In genomic region chr13:66577358-66577757, GRCh38 we compare ENCODE assay signal across 20 cellular contexts.
DNase-seq lines count a peak whose midpoint lies in the region; ATAC-seq, FAIRE-seq and TF ChIP-seq lines count a peak whose summit lies in the region.
"Had no signal": no experiment of that assay in that cellular context is flagged by ENCODE, and none has a peak within 500 bp of the region (broad histone marks: within the 10 kb centered on the region; RNA-seq: fewer than 3 reads in every experiment).

No MANE protein-coding gene starts in this region.

- H3K4me1 ChIP-seq in OCI-LY7 (ENCODE audit: insufficient read depth, low read length, poor library complexity, severe bottlenecking) (no peaks in the 10 kb centered on the region), pancreas (no peaks in the 10 kb centered on the region), lower lobe of right lung (no peaks in the 10 kb centered on the region)
- H3K4me1 ChIP-seq: A549, BLaER1 had no signal

- ATAC-seq in GM18861 (IDR thresholded peaks at IDR 0.05; ENCODE audit: unreplicated experiment), result peak; percentile 48
- ATAC-seq in HG02610 (IDR thresholded peaks at IDR 0.05; ENCODE audit: unreplicated experiment), result peak; percentile 56
- peak; percentile 61 for ATAC-seq in HG03175 (IDR thresholded peaks at IDR 0.05; ENCODE audit: unreplicated experiment)
- ATAC-seq in pancreas, result no peak
- no peak for ATAC-seq in lower lobe of right lung
- ATAC-seq: A549, HepG2 had no signal

- DNase-seq in OCI-LY7 (ENCODE audit: low spot score) (no peak), pancreas (no peak), AG08395 (ENCODE audit: low spot score) (no peak), NCI-H526 (lab: John Stamatoyannopoulos, UW) (no peak), lower lobe of right lung (no peak)
- DNase-seq: CD4-positive, alpha-beta memory T cell; DMS153; DMS79 treated with DMSO at 0.1 percent for 48 hours; GF-D8; H9; KBM-7 had no signal

- CTCF ChIA-PET in OCI-LY7 (lab: Charles Lee; ENCODE audit: unreplicated experiment), result no interaction called here

- H3K27me3 ChIP-seq in pancreas, result no peaks in the 10 kb centered on the region
- H3K27me3 ChIP-seq in lower lobe of right lung (ENCODE audit: low read depth), result no peaks in the 10 kb centered on the region
- H3K27me3 ChIP-seq: BLaER1 had no signal

- no peaks in the 10 kb centered on the region; the same call in 1 of the 2 replicates for H3K9me2 ChIP-seq in OCI-LY7 (ENCODE audit: insufficient read depth, low read length)

- no peaks in the 10 kb centered on the region for H4K20me1 ChIP-seq in OCI-LY7 (ENCODE audit: insufficient read depth, low read length)
- H4K20me1 ChIP-seq: BLaER1 had no signal

- intact Hi-C loops in OCI-LY7 (cut with micrococcal nuclease; ENCODE audit: unreplicated experiment), result no loop called here
- intact Hi-C loops in pancreas (cut with DNase I), result no loop called here
- intact Hi-C loops in lower lobe of right lung (cut with DNase I), result no loop called here

- BruUV-seq in OCI-LY7 (replicated peaks; lab: Mats Ljungman, UMichigan), result no TSS peak

- H3K4me2 ChIP-seq in OCI-LY7 (ENCODE audit: low read length), result no peak overlapping the region
- H3K4me2 ChIP-seq: A549, BLaER1 had no signal

- no peaks in the 10 kb centered on the region for H3K36me3 ChIP-seq in OCI-LY7 (ENCODE audit: insufficient read depth, low read length)
- no peaks in the 10 kb centered on the region for H3K36me3 ChIP-seq in pancreas
- H3K36me3 ChIP-seq in lower lobe of right lung, result no peaks in the 10 kb centered on the region
- H3K36me3 ChIP-seq: BLaER1 had no signal

- no peaks in the 10 kb centered on the region for H3K79me2 ChIP-seq in OCI-LY7 (ENCODE audit: insufficient read depth, low read depth, low read length)

- 68 to 73% methylated on average over 2 of the region's 2 CpGs for WGBS in pancreas, 2 donors

- no peak for FAIRE-seq in pancreas (lab: Jason Lieb, UNC)
- FAIRE-seq: A549, H1, HepG2, HTR-8/SVneo had no signal

- 0 out of 2 replicates have a peak overlapping the region, but pooled peaks have one; percentile 33 for H2AFZ ChIP-seq in OCI-LY7 (ENCODE audit: low read length)

- no peak overlapping the region for H3K27ac ChIP-seq in OCI-LY7 (ENCODE audit: low read depth, low read length, poor library complexity, severe bottlenecking)
- H3K27ac ChIP-seq in pancreas, result no peak overlapping the region
- no peak overlapping the region for H3K27ac ChIP-seq in lower lobe of right lung
- H3K27ac ChIP-seq: 22Rv1, A549, BLaER1 had no signal

- TF ChIP-seq CTCF in OCI-LY7 (conservative IDR thresholded peaks at IDR 0.05; ENCODE audit: low read length) (no peak), pancreas (IDR thresholded peaks at IDR 0.05) (no peak), lower lobe of right lung (IDR thresholded peaks at IDR 0.05) (no peak)

- H3K4me3 ChIP-seq in OCI-LY7 (ENCODE audit: low read depth, low read length, poor library complexity, severe bottlenecking), result no peak overlapping the region
- no peak overlapping the region for H3K4me3 ChIP-seq in pancreas
- no peak overlapping the region for H3K4me3 ChIP-seq in lower lobe of right lung
- H3K4me3 ChIP-seq: A549, BLaER1 had no signal

- POLR2A ChIA-PET in OCI-LY7 (lab: Charles Lee), result interaction anchor here (1.4 to 5.9 kb wide), 3 partner anchors 10 to 28 kb away, joined by 4 to 39 read pairs (median 7); no protein-coding TSS in a partner anchor

- H3K9me3 ChIP-seq in OCI-LY7 (ENCODE audit: low read length) (no peaks in the 10 kb centered on the region), pancreas (no peaks in the 10 kb centered on the region), lower lobe of right lung (no peaks in the 10 kb centered on the region)
- H3K9me3 ChIP-seq: A549, BLaER1 had no signal

Comparison
In these comparisons a context has a peak if more than half of its experiments do, and no peak if none do; other contexts are left out.
1. ATAC-seq: peak in GM18861 (single experiment), HG02610 (single experiment) and HG03175 (single experiment); none in pancreas (0 of 4) and lower lobe of right lung (0 of 2).